In the genomic region with DNA sequence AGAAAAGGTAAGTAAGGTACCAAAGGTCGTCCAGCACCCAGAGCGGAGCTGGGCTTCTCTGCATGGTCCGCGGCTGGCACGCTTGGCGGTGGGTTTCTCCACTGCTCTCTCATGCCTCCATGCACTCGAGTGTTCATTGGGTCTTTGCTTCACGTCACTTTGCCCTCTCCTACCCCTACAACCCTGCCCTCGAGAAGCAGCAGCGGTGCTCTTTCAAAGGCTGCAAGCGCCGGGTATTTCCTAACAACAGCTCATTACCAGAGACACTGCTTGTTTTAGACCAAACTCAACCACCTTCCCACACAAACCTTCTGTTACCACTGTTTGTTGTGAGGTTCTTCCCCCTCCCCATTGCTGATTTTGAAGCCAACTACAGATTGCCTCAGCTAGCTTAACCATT, we compare ENCODE assay signal across 16 cellular contexts. TPM values are rescaled to one million over a fixed set of nuclear protein-coding genes. Genes with fewer than 3 reads are reported as not detected.
DNase-seq lines count a peak whose midpoint lies in the region; ATAC-seq and TF ChIP-seq lines count a peak whose summit lies in the region.
"Had no signal": no experiment of that assay in that cellular context is flagged by ENCODE, and none has a peak within 500 bp of the region (broad histone marks: within the 10 kb centered on the region; RNA-seq: fewer than 3 reads in every experiment).

No MANE protein-coding gene starts in this region.

- no peaks in the 10 kb centered on the region for H3K9me3 ChIP-seq in esophagus muscularis mucosa
- H3K9me3 ChIP-seq: psoas muscle, transverse colon had no signal

- H3K36me3 ChIP-seq in esophagus muscularis mucosa, result peaks cover 0 to 45% (median 26%) of the 10 kb centered on the region in 4 donors

- H3K4me1 Mint-ChIP-seq in activated CD4-positive, alpha-beta T cell treated with anti-CD3 and anti-CD28 coated beads for 36 hours, result peaks cover 37% of the 10 kb centered on the region
- H3K4me1 Mint-ChIP-seq in stimulated activated memory B cell treated with anti-CD40 and anti-IgM and Interleukin-4, amounts not matched to agents 10 μg/mL and 1 μg/mL and 100 μg/mL, for 72 hours, result peaks cover 69% of the 10 kb centered on the region
- H3K4me1 Mint-ChIP-seq: H9 had no signal

- CTCF ChIA-PET in activated CD4-positive, alpha-beta T cell treated with anti-CD3 and anti-CD28 coated beads for 36 hours (lab: Charles Lee), result interaction anchor here (0.6 kb wide), 1 partner anchor 18 kb away, joined by 3 read pairs; no protein-coding TSS in a partner anchor

- no peak for TF ChIP-seq POLR2A in esophagus muscularis mucosa (IDR thresholded peaks at IDR 0.05; ENCODE audit: low read depth)

- peaks cover 28% of the 10 kb centered on the region for H3K36me3 Mint-ChIP-seq in activated CD4-positive, alpha-beta T cell treated with anti-CD3 and anti-CD28 coated beads for 36 hours (ENCODE audit: low read depth)
- peaks cover 41% of the 10 kb centered on the region for H3K36me3 Mint-ChIP-seq in stimulated activated memory B cell treated with anti-CD40 and anti-IgM and Interleukin-4, amounts not matched to agents 10 μg/mL and 1 μg/mL and 100 μg/mL, for 72 hours

- DNase-seq in activated CD4-positive, alpha-beta T cell treated with anti-CD3 and anti-CD28 coated beads for 36 hours, result peak; percentile 22
- no peak for DNase-seq in activated CD4-positive, alpha-beta T cell treated with anti-CD3 and anti-CD28 coated beads for 1 hour
- no peak for DNase-seq in NCI-H1048 (lab: John Stamatoyannopoulos, UW)
- no peak for DNase-seq in NCI-H1694 (lab: John Stamatoyannopoulos, UW)
- no peak for DNase-seq in esophagus muscularis mucosa (ENCODE audit: extremely low spot score)
- DNase-seq: activated CD4-positive, CD25-positive, alpha-beta regulatory T cell treated with anti-CD3 and anti-CD28 coated beads, Interleukin-2, amount 50 U/mL, for 72 hours; H9; NCI-H2081; NCI-H774; psoas muscle; stimulated activated CD4-positive, alpha-beta T cell treated with anti-CD3 and anti-CD28 coated beads, Interleukin-15, amount 100 ng/mL, for 24 hours; transverse colon had no signal

- no peak overlapping the region for H3K27ac Mint-ChIP-seq in activated CD4-positive, alpha-beta T cell treated with anti-CD3 and anti-CD28 coated beads for 36 hours
- H3K27ac Mint-ChIP-seq in stimulated activated memory B cell treated with anti-CD40 and anti-IgM and Interleukin-4, amounts not matched to agents 10 μg/mL and 1 μg/mL and 100 μg/mL, for 72 hours, result peak overlapping the region; percentile 72

- no peak for TF ChIP-seq EP300 in esophagus muscularis mucosa (IDR thresholded peaks at IDR 0.05)

- H3K4me3 Mint-ChIP-seq in activated CD4-positive, alpha-beta T cell treated with anti-CD3 and anti-CD28 coated beads for 36 hours, result no peak overlapping the region
- H3K4me3 Mint-ChIP-seq in stimulated activated memory B cell treated with anti-CD40 and anti-IgM and Interleukin-4, amounts not matched to agents 10 μg/mL and 1 μg/mL and 100 μg/mL, for 72 hours, result peak overlapping the region; percentile 8
- H3K4me3 Mint-ChIP-seq: H9 had no signal

- H3K4me3 ChIP-seq in esophagus muscularis mucosa, result no peak overlapping the region
- H3K4me3 ChIP-seq: transverse colon had no signal

- H3K27ac ChIP-seq in esophagus muscularis mucosa (replicated peaks in 1 of 4), result no peak overlapping the region
- H3K27ac ChIP-seq: 22Rv1, transverse colon had no signal

- POLR2A ChIA-PET in activated CD4-positive, alpha-beta T cell treated with anti-CD3 and anti-CD28 coated beads for 36 hours (lab: Charles Lee), result no interaction called here

- no peaks in the 10 kb centered on the region for H3K9me3 Mint-ChIP-seq in activated CD4-positive, alpha-beta T cell treated with anti-CD3 and anti-CD28 coated beads for 36 hours (ENCODE audit: low read depth)
- no peaks in the 10 kb centered on the region for H3K9me3 Mint-ChIP-seq in stimulated activated memory B cell treated with anti-CD40 and anti-IgM and Interleukin-4, amounts not matched to agents 10 μg/mL and 1 μg/mL and 100 μg/mL, for 72 hours
- H3K9me3 Mint-ChIP-seq: H9 had no signal

- WGBS in esophagus muscularis mucosa, result 86% methylated on average over 12 of the region's 12 CpGs

- H3K27me3 Mint-ChIP-seq in activated CD4-positive, alpha-beta T cell treated with anti-CD3 and anti-CD28 coated beads for 36 hours, result no peaks in the 10 kb centered on the region
- no peaks in the 10 kb centered on the region for H3K27me3 Mint-ChIP-seq in stimulated activated memory B cell treated with anti-CD40 and anti-IgM and Interleukin-4, amounts not matched to agents 10 μg/mL and 1 μg/mL and 100 μg/mL, for 72 hours

- H3K4me1 ChIP-seq in esophagus muscularis mucosa, result peaks cover 7 to 14% (median 10%) of the 10 kb centered on the region in 4 donors

- no peak for TF ChIP-seq CTCF in esophagus muscularis mucosa (IDR thresholded peaks at IDR 0.05)

- peak; percentile 61 for ATAC-seq in activated CD4-positive, alpha-beta T cell treated with anti-CD3 and anti-CD28 coated beads for 36 hours
- peak; percentile 51 for ATAC-seq in GM19025 (IDR thresholded peaks at IDR 0.05; ENCODE audit: low read depth, unreplicated experiment)
- ATAC-seq in HG03442 (IDR thresholded peaks at IDR 0.05; ENCODE audit: unreplicated experiment), result peak; percentile 56
- peak; percentile 64 for ATAC-seq in stimulated activated memory B cell treated with anti-CD40 and anti-IgM and Interleukin-4, amounts not matched to agents 10 μg/mL and 1 μg/mL and 100 μg/mL, for 72 hours

- H3K27me3 ChIP-seq in esophagus muscularis mucosa, result no peaks in the 10 kb centered on the region
- H3K27me3 ChIP-seq: transverse colon had no signal

- intact Hi-C loops in activated CD4-positive, alpha-beta T cell treated with anti-CD3 and anti-CD28 coated beads for 36 hours (cut with DNase I, micrococcal nuclease), result no loop called here
- intact Hi-C loops in esophagus muscularis mucosa (cut with DNase I), result no loop called here

RNA-seq across cellular contexts. Expression of a gene that starts 21.5 kb away (rescaled TPM):
- total RNA-seq in activated CD4-positive, alpha-beta T cell treated with anti-CD3 and anti-CD28 coated beads for 36 hours, result 1 to 10 TPM; 4.2 to 5.0 TPM
- total RNA-seq in esophagus muscularis mucosa, result 10 to 100 TPM; 10.4 to 16.8 (median 12.6) TPM

RNA-seq across cellular contexts. Expression of a gene that starts 34.1 kb away (rescaled TPM):
- total RNA-seq in activated CD4-positive, alpha-beta T cell treated with anti-CD3 and anti-CD28 coated beads for 36 hours, result 10 to 100 TPM; 19.3 to 23.0 TPM
- 1 to 10 TPM; 8.7 to 9.9 (median 9.4) TPM for total RNA-seq in esophagus muscularis mucosa
